ENCODE assay signal across 9 cellular contexts in the genomic region with DNA sequence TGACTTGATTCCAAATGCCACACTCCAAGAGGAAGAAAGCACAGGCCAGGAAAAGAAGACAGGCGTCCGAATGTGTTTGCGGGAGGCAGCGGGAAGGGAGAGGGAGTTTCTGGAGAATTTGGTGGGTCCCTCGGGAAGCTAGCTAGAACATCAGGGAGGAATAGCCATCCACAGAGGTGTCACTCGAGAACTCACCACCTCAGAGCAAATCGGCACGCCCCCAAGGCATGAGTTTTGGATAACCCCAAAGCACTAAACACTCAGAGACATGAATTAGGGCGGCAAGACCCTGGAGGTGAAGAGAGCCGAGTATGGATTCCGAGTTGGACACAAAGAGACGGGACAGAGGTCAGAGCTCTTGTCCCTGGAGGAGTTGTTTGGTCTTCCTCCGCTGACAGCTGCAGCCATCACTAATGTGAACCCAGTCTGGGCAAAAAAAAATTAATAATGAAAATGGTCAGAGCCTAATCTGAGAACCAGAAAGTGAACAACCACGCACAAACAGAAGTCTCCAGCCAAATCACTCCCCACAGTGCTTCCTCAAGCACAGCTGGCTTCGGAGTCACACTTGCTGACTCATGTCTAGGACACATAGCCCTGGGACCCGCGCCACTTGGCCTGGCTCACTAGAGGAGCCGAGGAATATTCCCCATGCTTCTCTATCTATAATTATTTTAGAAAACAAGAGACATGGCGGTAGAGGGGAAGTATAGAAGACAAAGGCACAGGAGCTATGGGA.
DNase-seq lines count a peak whose midpoint lies in the region; ATAC-seq and TF ChIP-seq lines count a peak whose summit lies in the region.
"Had no signal": no experiment of that assay in that cellular context is flagged by ENCODE, and none has a peak within 500 bp of the region (broad histone marks: within the 10 kb centered on the region; RNA-seq: fewer than 3 reads in every experiment).

No MANE protein-coding gene starts in this region.

- no peaks in the 10 kb centered on the region for H3K9me3 ChIP-seq in BE2C
- H3K9me3 ChIP-seq in RWPE2 (ENCODE audit: severe bottlenecking): no peaks in the 10 kb centered on the region

- H3K36me3 ChIP-seq in BE2C (peaks cover 17% of the 10 kb centered on the region), RWPE2 (ENCODE audit: low read depth) (no peaks in the 10 kb centered on the region)

- no peak for TF ChIP-seq CTCF in BE2C (IDR thresholded peaks at IDR 0.05; ENCODE audit: low read depth, low read length)
- TF ChIP-seq CTCF in RWPE2 (IDR thresholded peaks at IDR 0.05; ENCODE audit: poor library complexity, severe bottlenecking): no peak
- no peak for TF ChIP-seq CTCF in endothelial cell (IDR thresholded peaks at IDR 0.05; ENCODE audit: unreplicated experiment)

- ATAC-seq in RWPE2 (ENCODE audit: low read depth): peak; percentile 68
- no peak for ATAC-seq in GM19452 (IDR thresholded peaks at IDR 0.05; ENCODE audit: unreplicated experiment)
- ATAC-seq in HG03342 (IDR thresholded peaks at IDR 0.05; ENCODE audit: unreplicated experiment): no peak

- intact Hi-C loops in head of caudate nucleus (cut with DNase I): no loop called here

- H3K27me3 ChIP-seq in BE2C (no peaks in the 10 kb centered on the region), RWPE2 (ENCODE audit: insufficient read depth, poor library complexity, severe bottlenecking) (no peaks in the 10 kb centered on the region)

- H3K4me3 ChIP-seq in BE2C (ENCODE audit: low read depth, low read length) (no peak overlapping the region), RWPE2 (ENCODE audit: severe bottlenecking) (no peak overlapping the region)

- no peak overlapping the region for H3K27ac Mint-ChIP-seq in endothelial cell (ENCODE audit: unreplicated experiment)

- H3K9me3 Mint-ChIP-seq in endothelial cell (ENCODE audit: unreplicated experiment): no peaks in the 10 kb centered on the region

- DNase-seq in BE2C (peak; percentile 57), RWPE2 (ENCODE audit: low spot score) (no peak), head of caudate nucleus (peak in 26 of 42 donors; percentile 20 to 84 (median 43)), pons (ENCODE audit: low spot score) (peak; percentile 35), endothelial cell (ENCODE audit: low spot score) (no peak)
- DNase-seq in activated naive CD4-positive, alpha-beta T cell treated with Interleukin-2 at 50 U/mL for 16 hours: no peak
- DNase-seq: cerebellar nuclear complex had no signal

- H3K4me1 Mint-ChIP-seq in endothelial cell (ENCODE audit: unreplicated experiment): peaks cover 22% of the 10 kb centered on the region

- H3K27me3 Mint-ChIP-seq in endothelial cell (ENCODE audit: unreplicated experiment): peaks cover 8% of the 10 kb centered on the region

- H3K4me3 Mint-ChIP-seq in endothelial cell (ENCODE audit: unreplicated experiment): no peak overlapping the region

- peaks cover 8% of the 10 kb centered on the region for H3K36me3 Mint-ChIP-seq in endothelial cell (ENCODE audit: low read depth, unreplicated experiment)

- no peak overlapping the region for H3K27ac ChIP-seq in RWPE2 (ENCODE audit: poor library complexity, severe bottlenecking)

- H3K4me1 ChIP-seq in BE2C (peaks cover 18% of the 10 kb centered on the region), RWPE2 (ENCODE audit: insufficient read depth, poor library complexity, severe bottlenecking) (peaks cover 6% of the 10 kb centered on the region)

Comparison
In these comparisons a context has a peak if more than half of its experiments do, and no peak if none do; other contexts are left out.
1. DNase-seq: peak in BE2C (single experiment), head of caudate nucleus (26 of 42) and pons (single experiment); none in RWPE2 (single experiment), endothelial cell (single experiment) and activated naive CD4-positive, alpha-beta T cell treated with Interleukin-2 at 50 U/mL for 16 hours (single experiment).